ENCODE assay signal across 10 cellular contexts in genomic region chr3:134803051-134803505, GRCh38. TPM values are rescaled to one million over a fixed set of nuclear protein-coding genes. Genes with fewer than 3 reads are reported as not detected.
DNase-seq lines count a peak whose midpoint lies in the region; ATAC-seq and TF ChIP-seq lines count a peak whose summit lies in the region.
"Had no signal": no experiment of that assay in that cellular context is flagged by ENCODE, and none has a peak within 500 bp of the region (broad histone marks: within the 10 kb centered on the region; RNA-seq: fewer than 3 reads in every experiment).

No MANE protein-coding gene starts in this region.

- 91 to 97% methylated on average over 3 of the region's 3 CpGs for WGBS in aorta, 2 donors

- DNase-seq in GM20000 (ENCODE audit: low spot score) = peak; percentile 25
- peak; percentile 42 for DNase-seq in activated naive CD8-positive, alpha-beta T cell treated with anti-CD3 and anti-CD28 coated beads for 36 hours
- DNase-seq in hypothalamus (lab: John Stamatoyannopoulos, UW) = no peak
- no peak for DNase-seq in aorta
- no peak for DNase-seq in uterus
- DNase-seq: NCI-H1694 had no signal

- H3K4me3 ChIP-seq in aorta (ENCODE audit: low read length in 2 of 2) (no peak overlapping the region), uterus (no peak overlapping the region)
- H3K4me3 ChIP-seq: SK-N-MC had no signal

- no peak overlapping the region for H3K27ac Mint-ChIP-seq in activated naive CD8-positive, alpha-beta T cell treated with anti-CD3 and anti-CD28 coated beads for 36 hours

- peaks cover 36% of the 10 kb centered on the region for H3K27me3 Mint-ChIP-seq in activated naive CD8-positive, alpha-beta T cell treated with anti-CD3 and anti-CD28 coated beads for 36 hours

- intact Hi-C loops in aorta (cut with DNase I) (no loop called here), uterus (cut with DNase I; ENCODE audit: low total_unique reads) (no loop called here)

- no peaks in the 10 kb centered on the region for H3K9me3 Mint-ChIP-seq in activated naive CD8-positive, alpha-beta T cell treated with anti-CD3 and anti-CD28 coated beads for 36 hours

- no peak for TF ChIP-seq POLR2A in uterus (IDR thresholded peaks at IDR 0.05)

- no peaks in the 10 kb centered on the region for H3K4me1 ChIP-seq in aorta (ENCODE audit: control insufficient read depth in 1 of 2, insufficient read depth in 2 of 2, low read length in 2 of 2)
- H3K4me1 ChIP-seq in uterus = no peaks in the 10 kb centered on the region

- no peaks in the 10 kb centered on the region for H3K9me3 ChIP-seq in aorta (ENCODE audit: control insufficient read depth, low read length)
- no peaks in the 10 kb centered on the region for H3K9me3 ChIP-seq in uterus

- TF ChIP-seq CTCF in GM20000 (IDR thresholded peaks at IDR 0.05; ENCODE audit: extremely low read depth, missing control alignments) (no peak), uterus (IDR thresholded peaks at IDR 0.05) (no peak)

- H3K36me3 ChIP-seq in aorta (ENCODE audit: control insufficient read depth in 1 of 2, insufficient read depth in 2 of 2, low read length in 1 of 2) = no peaks in the 10 kb centered on the region
- no peaks in the 10 kb centered on the region for H3K36me3 ChIP-seq in uterus

- no peak overlapping the region for H3K4me3 Mint-ChIP-seq in activated naive CD8-positive, alpha-beta T cell treated with anti-CD3 and anti-CD28 coated beads for 36 hours

- H3K4me1 Mint-ChIP-seq in activated naive CD8-positive, alpha-beta T cell treated with anti-CD3 and anti-CD28 coated beads for 36 hours = peaks cover 9% of the 10 kb centered on the region

- peak; percentile 44 for ATAC-seq in GM18861 (IDR thresholded peaks at IDR 0.05; ENCODE audit: unreplicated experiment)
- peak; percentile 74 for ATAC-seq in HG03066 (IDR thresholded peaks at IDR 0.05; ENCODE audit: low read depth, unreplicated experiment)
- ATAC-seq in aorta (ENCODE audit: low FRiP score) = no peak

- H3K27me3 ChIP-seq in aorta (ENCODE audit: control insufficient read depth in 1 of 2, insufficient read depth in 2 of 2, low read length in 1 of 2) (no peaks in the 10 kb centered on the region), uterus (no peaks in the 10 kb centered on the region)

- H3K36me3 Mint-ChIP-seq in activated naive CD8-positive, alpha-beta T cell treated with anti-CD3 and anti-CD28 coated beads for 36 hours = no peaks in the 10 kb centered on the region

- H3K27ac ChIP-seq in aorta (ENCODE audit: low read depth in 1 of 2, low read length in 2 of 2) (no peak overlapping the region), uterus (no peak overlapping the region)
- H3K27ac ChIP-seq: epithelial cell of prostate, SK-N-MC had no signal

RNA-seq across cellular contexts. Expression of gene EPHB1, which starts 8.0 kb away (rescaled TPM):
- not detected for total RNA-seq in activated naive CD8-positive, alpha-beta T cell treated with anti-CD3 and anti-CD28 coated beads for 36 hours
- 1 to 10 TPM; 3.6 to 4.8 TPM for total RNA-seq in aorta
- polyA plus RNA-seq in aorta = under 1 TPM in 1 of 2 donors, not detected in 1; 0.31 TPM
- 1 to 10 TPM in 3 of 4 donors, not detected in 1; 2.6 to 5.3 (median 3.1) TPM for total RNA-seq in uterus

Comparison
In these comparisons a context has a peak if more than half of its experiments do, and no peak if none do; other contexts are left out.
1. DNase-seq: peak in GM20000 (single experiment) and activated naive CD8-positive, alpha-beta T cell treated with anti-CD3 and anti-CD28 coated beads for 36 hours (single experiment); none in hypothalamus (0 of 51), aorta (0 of 2) and uterus (0 of 2).